Comparison of ENCODE assay signal across 15 cellular contexts in the genomic region with DNA sequence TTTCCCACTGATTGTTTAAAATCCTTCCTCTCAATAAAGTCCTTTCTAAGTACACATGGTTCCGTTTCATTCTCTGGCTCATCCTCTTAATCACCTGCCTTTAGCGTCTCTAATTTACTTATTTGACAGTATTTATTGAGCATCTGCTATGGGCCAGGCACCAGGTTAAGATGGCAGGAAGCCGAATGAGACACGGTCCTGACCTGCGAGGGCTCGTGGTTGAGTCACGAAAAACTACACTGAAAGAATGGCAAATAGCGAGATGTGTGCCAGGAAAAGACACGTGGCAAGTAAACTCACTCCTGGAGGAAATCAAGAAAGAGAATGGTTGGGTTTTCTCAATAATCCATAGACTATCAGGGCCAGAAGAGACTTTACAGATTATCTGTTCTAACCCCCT.
A peak's percentile ranks its signal among the peaks of the same experiment; 100 is the strongest.
DNase-seq lines count a peak whose midpoint lies in the region; ATAC-seq and TF ChIP-seq lines count a peak whose summit lies in the region.
"Had no signal": no experiment of that assay in that cellular context is flagged by ENCODE, and none has a peak within 500 bp of the region (broad histone marks: within the 10 kb centered on the region; RNA-seq: fewer than 3 reads in every experiment).

No MANE protein-coding gene starts in this region.

- DNase-seq in M059J (ENCODE audit: low read depth), result peak; percentile 57
- DNase-seq in RWPE1 (ENCODE audit: low spot score), result peak; percentile 15
- peak; percentile 37 to 87 for DNase-seq in dermis microvascular lymphatic vessel endothelial cell (ENCODE audit: low read depth in 2 of 2)
- peak; percentile 66 to 87 for DNase-seq in lung microvascular endothelial cell (ENCODE audit: low read depth in 2 of 2)
- no peak for DNase-seq in right lobe of liver
- DNase-seq in GM23338 (ENCODE audit: low spot score), result no peak
- DNase-seq in HPDE6-E6E7 (ENCODE audit: extremely low spot score), result no peak
- DNase-seq: ACHN; BE2C; C1 segment of cervical spinal cord; CD4-positive, CD25-positive, alpha-beta regulatory T cell; CD8-positive, alpha-beta memory T cell; COR-L47; DMS 273 treated with DMSO at 0.1 percent for 48 hours had no signal

- no peak overlapping the region for H2AFZ ChIP-seq in GM23338

- no peaks in the 10 kb centered on the region for H3K9me3 ChIP-seq in right lobe of liver
- H3K9me3 ChIP-seq: BE2C, HAP-1 had no signal

- H3K4me1 ChIP-seq in right lobe of liver (no peaks in the 10 kb centered on the region), GM23338 (ENCODE audit: insufficient read depth) (no peaks in the 10 kb centered on the region)

- H3K27me3 ChIP-seq in right lobe of liver (no peaks in the 10 kb centered on the region), GM23338 (ENCODE audit: insufficient read depth) (no peaks in the 10 kb centered on the region)
- H3K27me3 ChIP-seq: BE2C had no signal

- H3K79me2 ChIP-seq in GM23338 (replicated peaks; ENCODE audit: insufficient read depth), result no peaks in the 10 kb centered on the region

- peaks cover 11% of the 10 kb centered on the region; the same call in 2 of the 3 replicates for H3K4me1 Mint-ChIP-seq in GM23338

- POLR2A ChIA-PET in RWPE1 (lab: Yijun Ruan, JAX; ENCODE audit: low non-redundant PET), result no interaction called here

- no peaks in the 10 kb centered on the region for H3K36me3 ChIP-seq in right lobe of liver
- no peaks in the 10 kb centered on the region; the same call in 1 of the 2 replicates for H3K36me3 ChIP-seq in GM23338 (ENCODE audit: insufficient read depth)
- H3K36me3 ChIP-seq: BE2C, HAP-1 had no signal

- H3K4me3 ChIP-seq in right lobe of liver (no peak overlapping the region), GM23338 (no peak overlapping the region)
- H3K4me3 ChIP-seq: HAP-1 had no signal

- no peaks in the 10 kb centered on the region for H3F3A ChIP-seq in GM23338 (replicated peaks; ENCODE audit: low read depth)

- no peak overlapping the region for H3K4me3 Mint-ChIP-seq in GM23338
- H3K4me3 Mint-ChIP-seq: CD4-positive, CD25-positive, alpha-beta regulatory T cell; CD8-positive, alpha-beta memory T cell had no signal

- H3K4me2 ChIP-seq in GM23338, result no peak overlapping the region

- no peak overlapping the region for H3K27ac Mint-ChIP-seq in GM23338
- H3K27ac Mint-ChIP-seq: CD4-positive, CD25-positive, alpha-beta regulatory T cell; CD8-positive, alpha-beta memory T cell had no signal

- no peaks in the 10 kb centered on the region for H4K20me1 ChIP-seq in GM23338 (replicated peaks; ENCODE audit: insufficient read depth)

- H3K27ac ChIP-seq in RWPE1 (no peak overlapping the region), right lobe of liver (no peak overlapping the region), GM23338 (ENCODE audit: low read depth) (no peak overlapping the region)

- no peaks in the 10 kb centered on the region for H3K9me3 Mint-ChIP-seq in GM23338

- no peaks in the 10 kb centered on the region for H3K36me3 Mint-ChIP-seq in GM23338 (ENCODE audit: low read depth)
- H3K36me3 Mint-ChIP-seq: CD4-positive, CD25-positive, alpha-beta regulatory T cell; CD8-positive, alpha-beta memory T cell had no signal

- TF ChIP-seq POLR2A in right lobe of liver (IDR thresholded peaks at IDR 0.05), result no peak

- WGBS in right lobe of liver (ENCODE audit: insufficient coverage, low coverage, low lambda C conversion rate, missing lambda C conversion rate), result 88% methylated on average over 9 of the region's 9 CpGs

- no peak for ATAC-seq in right lobe of liver
- ATAC-seq in GM23338, result no peak

- H3K9me2 ChIP-seq in GM23338 (ENCODE audit: insufficient read depth), result no peaks in the 10 kb centered on the region

- TF ChIP-seq CTCF in RWPE1 (conservative IDR thresholded peaks at IDR 0.05; ENCODE audit: low read depth) (no peak), right lobe of liver (IDR thresholded peaks at IDR 0.05) (no peak), GM23338 (conservative IDR thresholded peaks at IDR 0.05; ENCODE audit: low read depth in 2 of 2) (no peak)

- intact Hi-C loops in right lobe of liver (cut with DNase I), result no loop called here

- peaks cover 4% of the 10 kb centered on the region for H3K27me3 Mint-ChIP-seq in GM23338 (ENCODE audit: insufficient read depth, low read depth, poor library complexity)

- CTCF ChIA-PET in RWPE1 (lab: Yijun Ruan, JAX), result interaction anchor here (0.6 to 0.7 kb wide), 2 partner anchors 23 to 147 kb away, joined by 3 read pairs; no protein-coding TSS in a partner anchor

TF ChIP-seq in GM23338, 12 proteins besides CTCF, POLR2A, EP300 and RAD21 (continues in another document):
- no peak for TF ChIP-seq JUNB (IDR thresholded peaks at IDR 0.05; ENCODE audit: unreplicated experiment)
- no peak for TF ChIP-seq STAT1 (IDR thresholded peaks at IDR 0.05; ENCODE audit: unreplicated experiment)
- no peak for TF ChIP-seq NANOG (IDR thresholded peaks at IDR 0.05; ENCODE audit: borderline replicate concordance)
- TF ChIP-seq EZH2 (IDR thresholded peaks at IDR 0.05; ENCODE audit: low read depth, unreplicated experiment), result no peak
- TF ChIP-seq, protein P1, sequence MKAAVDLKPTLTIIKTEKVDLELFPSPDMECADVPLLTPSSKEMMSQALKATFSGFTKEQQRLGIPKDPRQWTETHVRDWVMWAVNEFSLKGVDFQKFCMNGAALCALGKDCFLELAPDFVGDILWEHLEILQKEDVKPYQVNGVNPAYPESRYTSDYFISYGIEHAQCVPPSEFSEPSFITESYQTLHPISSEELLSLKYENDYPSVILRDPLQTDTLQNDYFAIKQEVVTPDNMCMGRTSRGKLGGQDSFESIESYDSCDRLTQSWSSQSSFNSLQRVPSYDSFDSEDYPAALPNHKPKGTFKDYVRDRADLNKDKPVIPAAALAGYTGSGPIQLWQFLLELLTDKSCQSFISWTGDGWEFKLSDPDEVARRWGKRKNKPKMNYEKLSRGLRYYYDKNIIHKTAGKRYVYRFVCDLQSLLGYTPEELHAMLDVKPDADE (IDR thresholded peaks at IDR 0.05), result no peak
- TF ChIP-seq, protein P2, sequence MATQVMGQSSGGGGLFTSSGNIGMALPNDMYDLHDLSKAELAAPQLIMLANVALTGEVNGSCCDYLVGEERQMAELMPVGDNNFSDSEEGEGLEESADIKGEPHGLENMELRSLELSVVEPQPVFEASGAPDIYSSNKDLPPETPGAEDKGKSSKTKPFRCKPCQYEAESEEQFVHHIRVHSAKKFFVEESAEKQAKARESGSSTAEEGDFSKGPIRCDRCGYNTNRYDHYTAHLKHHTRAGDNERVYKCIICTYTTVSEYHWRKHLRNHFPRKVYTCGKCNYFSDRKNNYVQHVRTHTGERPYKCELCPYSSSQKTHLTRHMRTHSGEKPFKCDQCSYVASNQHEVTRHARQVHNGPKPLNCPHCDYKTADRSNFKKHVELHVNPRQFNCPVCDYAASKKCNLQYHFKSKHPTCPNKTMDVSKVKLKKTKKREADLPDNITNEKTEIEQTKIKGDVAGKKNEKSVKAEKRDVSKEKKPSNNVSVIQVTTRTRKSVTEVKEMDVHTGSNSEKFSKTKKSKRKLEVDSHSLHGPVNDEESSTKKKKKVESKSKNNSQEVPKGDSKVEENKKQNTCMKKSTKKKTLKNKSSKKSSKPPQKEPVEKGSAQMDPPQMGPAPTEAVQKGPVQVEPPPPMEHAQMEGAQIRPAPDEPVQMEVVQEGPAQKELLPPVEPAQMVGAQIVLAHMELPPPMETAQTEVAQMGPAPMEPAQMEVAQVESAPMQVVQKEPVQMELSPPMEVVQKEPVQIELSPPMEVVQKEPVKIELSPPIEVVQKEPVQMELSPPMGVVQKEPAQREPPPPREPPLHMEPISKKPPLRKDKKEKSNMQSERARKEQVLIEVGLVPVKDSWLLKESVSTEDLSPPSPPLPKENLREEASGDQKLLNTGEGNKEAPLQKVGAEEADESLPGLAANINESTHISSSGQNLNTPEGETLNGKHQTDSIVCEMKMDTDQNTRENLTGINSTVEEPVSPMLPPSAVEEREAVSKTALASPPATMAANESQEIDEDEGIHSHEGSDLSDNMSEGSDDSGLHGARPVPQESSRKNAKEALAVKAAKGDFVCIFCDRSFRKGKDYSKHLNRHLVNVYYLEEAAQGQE (IDR thresholded peaks at IDR 0.05; ENCODE audit: unreplicated experiment), result no peak
- TF ChIP-seq EZH2phosphoT487 (IDR thresholded peaks at IDR 0.05; ENCODE audit: unreplicated experiment), result no peak

Comparison
In these comparisons a context has a peak if more than half of its experiments do, and no peak if none do; other contexts are left out.
1. DNase-seq: peak in M059J (single experiment), RWPE1 (single experiment), dermis microvascular lymphatic vessel endothelial cell (2 of 2) and lung microvascular endothelial cell (2 of 2); none in right lobe of liver (0 of 3), GM23338 (single experiment) and HPDE6-E6E7 (single experiment).